In genomic region chr12:96329545-96329944, GRCh38 we compare ENCODE assay signal across 30 cellular contexts.
A peak's percentile ranks its signal among the peaks of the same experiment; 100 is the strongest.
DNase-seq lines count a peak whose midpoint lies in the region; ATAC-seq, FAIRE-seq and TF ChIP-seq lines count a peak whose summit lies in the region.
"Had no signal": no experiment of that assay in that cellular context is flagged by ENCODE, and none has a peak within 500 bp of the region (broad histone marks: within the 10 kb centered on the region; RNA-seq: fewer than 3 reads in every experiment).

No MANE protein-coding gene starts in this region.

- H3K79me2 ChIP-seq in Karpas-422 (ENCODE audit: low read length): peaks cover 76% of the 10 kb centered on the region
- H3K79me2 ChIP-seq in astrocyte (ENCODE audit: insufficient read depth, low read length): peaks cover 100% of the 10 kb centered on the region

- intact Hi-C loops in natural killer cell (cut with micrococcal nuclease): no loop called here

- H3K36me3 ChIP-seq in Karpas-422 (ENCODE audit: insufficient read depth, low read length) (peaks cover 16% of the 10 kb centered on the region), astrocyte (ENCODE audit: insufficient read depth, low read length) (peaks cover 8% of the 10 kb centered on the region)
- H3K36me3 ChIP-seq: ascending aorta had no signal

- no peaks in the 10 kb centered on the region for H3K27me3 Mint-ChIP-seq in natural killer cell (ENCODE audit: low read depth in 2 of 2)
- H3K27me3 Mint-ChIP-seq in natural killer cell treated with Interleukin-12 subunit alpha and Interleukin-12 subunit beta and Interleukin-15 and Interleukin-18, amount 100 ng/mL, for 72 hours: no peaks in the 10 kb centered on the region
- H3K27me3 Mint-ChIP-seq in astrocyte (ENCODE audit: low read depth, unreplicated experiment): no peaks in the 10 kb centered on the region
- H3K27me3 Mint-ChIP-seq: activated naive CD8-positive, alpha-beta T cell treated with anti-CD3 and anti-CD28 coated beads, Interleukin-2, amount 10 ng/mL, durations not matched to agents 7 days and 5 days; dendritic cell treated with granulocyte-macrophage colony-stimulating factor and Interleukin-4, amounts not matched to agents 40 ng/mL and 50 ng/mL, for 4 days had no signal

- DNase-seq in natural killer cell (no peak), Karpas-422 (no peak), astrocyte (ENCODE audit: low read depth) (no peak), NCI-H69 (lab: John Stamatoyannopoulos, UW) (no peak), germinal center (ENCODE audit: low spot score) (no peak)
- no peak for DNase-seq in natural killer cell treated with Interleukin-12 subunit alpha and Interleukin-12 subunit beta and Interleukin-15 and Interleukin-18, amount 100 ng/mL, for 72 hours (ENCODE audit: low spot score)
- DNase-seq: activated CD4-positive, alpha-beta T cell treated with anti-CD3 and anti-CD28 coated beads, Interleukin-2, amount 50 U/mL, for 1 hour; activated CD8-positive, alpha-beta memory T cell treated with anti-CD3 and anti-CD28 coated beads, Interleukin-2, amount 50 U/mL, for 48 hours; activated naive CD8-positive, alpha-beta T cell treated with anti-CD3 and anti-CD28 coated beads, Interleukin-2, amount 10 ng/mL, durations not matched to agents 7 days and 5 days; caudate nucleus; DMS79; foreskin keratinocyte; IMR-90; left cardiac atrium; MG63; NCI-H146; NCI-H446; Right ventricle myocardium superior; stimulated activated CD4-positive, alpha-beta T cell treated with anti-CD3 and anti-CD28 coated beads, Interleukin-4, amount 100 ng/mL, for 24 hours; T-helper 9 cell; upper lobe of left lung had no signal

- H3K9me3 Mint-ChIP-seq in natural killer cell (no peaks in the 10 kb centered on the region), astrocyte (ENCODE audit: unreplicated experiment) (no peaks in the 10 kb centered on the region)
- H3K9me3 Mint-ChIP-seq in natural killer cell treated with Interleukin-12 subunit alpha and Interleukin-12 subunit beta and Interleukin-15 and Interleukin-18, amount 100 ng/mL, for 72 hours: no peaks in the 10 kb centered on the region
- H3K9me3 Mint-ChIP-seq: activated naive CD8-positive, alpha-beta T cell treated with anti-CD3 and anti-CD28 coated beads, Interleukin-2, amount 10 ng/mL, durations not matched to agents 7 days and 5 days; dendritic cell treated with granulocyte-macrophage colony-stimulating factor and Interleukin-4, amounts not matched to agents 40 ng/mL and 50 ng/mL, for 4 days; GM23338; stimulated activated effector memory CD8-positive, alpha-beta T cell treated with anti-CD3 and anti-CD28 coated beads, Interleukin-12 subunit alpha, Interleukin-12 subunit beta, amount 100 ng/mL, for 72 hours had no signal

- H3K4me3 ChIP-seq in Karpas-422 (ENCODE audit: low read length) (no peak overlapping the region), astrocyte (ENCODE audit: insufficient read depth, low read depth, low read length) (no peak overlapping the region)
- H3K4me3 ChIP-seq: ascending aorta, esophagus muscularis mucosa, GM23338, MG63, upper lobe of left lung had no signal

- ATAC-seq in natural killer cell (peak in 1 of 3 donors; percentile 21), GM19452 (IDR thresholded peaks at IDR 0.05; ENCODE audit: unreplicated experiment) (no peak), GM19467 (IDR thresholded peaks at IDR 0.05; ENCODE audit: unreplicated experiment) (no peak)
- no peak for ATAC-seq in natural killer cell treated with Interleukin-12 subunit alpha and Interleukin-12 subunit beta and Interleukin-15 and Interleukin-18, amount 100 ng/mL, for 72 hours
- ATAC-seq: foreskin keratinocyte; GM23338; left cardiac atrium; sciatic nerve; stimulated activated effector memory CD8-positive, alpha-beta T cell treated with anti-CD3 and anti-CD28 coated beads, Interleukin-12 subunit alpha, Interleukin-12 subunit beta, amount 100 ng/mL, for 72 hours had no signal

- H3K4me1 ChIP-seq in Karpas-422 (ENCODE audit: low read length) (peaks cover 80% of the 10 kb centered on the region), astrocyte (ENCODE audit: insufficient read depth, low read length) (no peaks in the 10 kb centered on the region)
- H3K4me1 ChIP-seq: ascending aorta had no signal

- H3K27ac Mint-ChIP-seq in natural killer cell: peak overlapping the region; percentile 37
- H3K27ac Mint-ChIP-seq in natural killer cell treated with Interleukin-12 subunit alpha and Interleukin-12 subunit beta and Interleukin-15 and Interleukin-18, amount 100 ng/mL, for 72 hours: no peak overlapping the region
- no peak overlapping the region for H3K27ac Mint-ChIP-seq in astrocyte (ENCODE audit: unreplicated experiment)
- H3K27ac Mint-ChIP-seq: activated naive CD8-positive, alpha-beta T cell treated with anti-CD3 and anti-CD28 coated beads, Interleukin-2, amount 10 ng/mL, durations not matched to agents 7 days and 5 days; dendritic cell treated with granulocyte-macrophage colony-stimulating factor and Interleukin-4, amounts not matched to agents 40 ng/mL and 50 ng/mL, for 4 days; GM23338; stimulated activated effector memory CD8-positive, alpha-beta T cell treated with anti-CD3 and anti-CD28 coated beads, Interleukin-12 subunit alpha, Interleukin-12 subunit beta, amount 100 ng/mL, for 72 hours had no signal

- no peaks in the 10 kb centered on the region for H3K9me2 ChIP-seq in Karpas-422 (replicated peaks; ENCODE audit: insufficient read depth, low read length)

- H3K4me1 Mint-ChIP-seq in natural killer cell: peaks cover 62 to 66% of the 10 kb centered on the region in 2 donors
- H3K4me1 Mint-ChIP-seq in natural killer cell treated with Interleukin-12 subunit alpha and Interleukin-12 subunit beta and Interleukin-15 and Interleukin-18, amount 100 ng/mL, for 72 hours (ENCODE audit: low read depth in 2 of 2): peaks cover 54 to 56% of the 10 kb centered on the region in 2 donors
- peaks cover 22% of the 10 kb centered on the region for H3K4me1 Mint-ChIP-seq in astrocyte (ENCODE audit: low read depth, unreplicated experiment)

- no peak for TF ChIP-seq CTCF in natural killer cell (IDR thresholded peaks at IDR 0.05)
- no peak for TF ChIP-seq CTCF in astrocyte (IDR thresholded peaks at IDR 0.05; ENCODE audit: insufficient read depth, low read depth, low read length)

- H3K9ac ChIP-seq in Karpas-422 (ENCODE audit: low read length): no peak overlapping the region
- no peak overlapping the region for H3K9ac ChIP-seq in astrocyte (ENCODE audit: low read length)

- no peaks in the 10 kb centered on the region for H3K9me3 ChIP-seq in Karpas-422 (ENCODE audit: low read length)
- no peaks in the 10 kb centered on the region for H3K9me3 ChIP-seq in astrocyte (ENCODE audit: insufficient read depth, low read depth, low read length)
- H3K9me3 ChIP-seq: ascending aorta, esophagus muscularis mucosa, MG63, upper lobe of left lung had no signal

- H3K4me2 ChIP-seq in Karpas-422 (ENCODE audit: low read depth, low read length, poor library complexity, severe bottlenecking) (no peak overlapping the region), astrocyte (ENCODE audit: low read length) (no peak overlapping the region)
- H3K4me2 ChIP-seq: GM23338 had no signal

- no peaks in the 10 kb centered on the region for H3K36me3 Mint-ChIP-seq in natural killer cell
- H3K36me3 Mint-ChIP-seq in natural killer cell treated with Interleukin-12 subunit alpha and Interleukin-12 subunit beta and Interleukin-15 and Interleukin-18, amount 100 ng/mL, for 72 hours: peaks cover 9% of the 10 kb centered on the region
- peaks cover 8% of the 10 kb centered on the region for H3K36me3 Mint-ChIP-seq in astrocyte (ENCODE audit: low read depth, unreplicated experiment)

- H3K27ac ChIP-seq in Karpas-422 (ENCODE audit: low read length) (peak overlapping the region; percentile 62), astrocyte (ENCODE audit: low read depth, low read length) (no peak overlapping the region)
- H3K27ac ChIP-seq: ascending aorta, esophagus muscularis mucosa, foreskin keratinocyte, upper lobe of left lung, VCaP had no signal

- H4K20me1 ChIP-seq in Karpas-422 (ENCODE audit: insufficient read depth, low read depth, low read length) (no peaks in the 10 kb centered on the region), astrocyte (ENCODE audit: insufficient read depth, low read length) (peaks cover 81% of the 10 kb centered on the region)

- H2AFZ ChIP-seq in Karpas-422 (ENCODE audit: low read length): no peak overlapping the region
- H2AFZ ChIP-seq in astrocyte (ENCODE audit: low read depth, low read length): no peak overlapping the region
- H2AFZ ChIP-seq: GM23338 had no signal

- no peaks in the 10 kb centered on the region for H3K27me3 ChIP-seq in Karpas-422 (ENCODE audit: low read length)
- no peaks in the 10 kb centered on the region for H3K27me3 ChIP-seq in astrocyte (ENCODE audit: insufficient read depth, low read length)
- H3K27me3 ChIP-seq: ascending aorta, esophagus muscularis mucosa, foreskin keratinocyte, MG63, upper lobe of left lung had no signal

- FAIRE-seq in astrocyte (lab: Jason Lieb, UNC): peak; percentile 64

- H3K4me3 Mint-ChIP-seq in natural killer cell: no peak overlapping the region
- H3K4me3 Mint-ChIP-seq in natural killer cell treated with Interleukin-12 subunit alpha and Interleukin-12 subunit beta and Interleukin-15 and Interleukin-18, amount 100 ng/mL, for 72 hours: no peak overlapping the region
- H3K4me3 Mint-ChIP-seq in astrocyte (ENCODE audit: unreplicated experiment): no peak overlapping the region
- H3K4me3 Mint-ChIP-seq: activated naive CD8-positive, alpha-beta T cell treated with anti-CD3 and anti-CD28 coated beads, Interleukin-2, amount 10 ng/mL, durations not matched to agents 7 days and 5 days; dendritic cell treated with granulocyte-macrophage colony-stimulating factor and Interleukin-4, amounts not matched to agents 40 ng/mL and 50 ng/mL, for 4 days; GM23338; stimulated activated effector memory CD8-positive, alpha-beta T cell treated with anti-CD3 and anti-CD28 coated beads, Interleukin-12 subunit alpha, Interleukin-12 subunit beta, amount 100 ng/mL, for 72 hours had no signal

Comparison
In these comparisons a context has a peak if more than half of its experiments do, and no peak if none do; other contexts are left out.
1. H3K27ac Mint-ChIP-seq: peak in natural killer cell (2 of 2); none in natural killer cell treated with Interleukin-12 subunit alpha and Interleukin-12 subunit beta and Interleukin-15 and Interleukin-18, amount 100 ng/mL, for 72 hours (0 of 2) and astrocyte (single experiment).